In the genomic region with DNA sequence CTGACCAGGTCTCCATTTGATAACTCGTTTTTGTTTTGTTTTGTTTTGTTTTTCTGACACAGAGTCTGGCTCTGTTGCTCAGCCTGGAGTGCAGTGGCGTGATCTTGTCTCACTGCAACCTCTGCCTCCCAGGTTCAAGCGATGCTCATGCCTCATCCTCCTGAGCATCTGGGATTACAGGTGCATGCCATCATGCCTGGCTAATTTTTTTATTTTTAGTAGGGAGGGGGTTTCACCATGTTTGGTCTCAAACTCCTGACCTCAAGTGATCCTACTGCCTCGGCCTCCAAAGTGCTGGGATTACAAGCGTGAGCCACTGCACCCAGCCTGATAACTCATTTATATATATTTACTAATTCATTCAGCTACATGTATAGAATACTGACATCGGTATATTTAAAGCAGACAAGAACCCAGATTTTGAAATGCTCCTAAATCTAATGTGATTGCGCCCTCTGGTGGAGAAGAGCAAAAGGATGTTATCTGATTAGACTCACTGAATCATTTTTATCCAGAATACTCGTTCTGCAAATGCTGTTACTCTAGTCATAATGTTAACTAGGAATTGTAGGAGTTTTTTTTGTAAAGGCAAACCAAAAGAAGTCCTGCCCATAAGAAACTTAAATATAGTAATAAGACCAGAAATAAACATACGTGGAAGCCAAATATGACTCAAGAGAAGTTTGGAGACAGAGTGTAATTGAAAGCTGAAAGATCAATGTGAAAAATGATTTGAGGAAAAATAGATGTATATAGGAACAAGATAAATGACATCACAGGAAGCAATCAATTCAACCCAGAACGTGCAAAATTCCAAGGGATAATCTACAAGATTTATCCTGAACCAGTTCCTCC, we compare ENCODE assay signal across 8 cellular contexts. TPM values are rescaled to one million over a fixed set of nuclear protein-coding genes. Genes with fewer than 3 reads are reported as not detected.
DNase-seq lines count a peak whose midpoint lies in the region; ATAC-seq and TF ChIP-seq lines count a peak whose summit lies in the region.

No MANE protein-coding gene starts in this region.

- intact Hi-C loops in CD4-positive, alpha-beta memory T cell (cut with micrococcal nuclease), result loop anchor here (1.0 kb wide), 1 partner anchor 315 kb away; no protein-coding TSS in a partner anchor
- intact Hi-C loops in head of caudate nucleus (cut with DNase I), result no loop called here

- peaks cover 22% of the 10 kb centered on the region for H3K23me2 ChIP-seq in H9 (ENCODE audit: insufficient read length, low read depth, low read length, poor library complexity, severe bottlenecking)

- no peaks in the 10 kb centered on the region for H3K36me3 ChIP-seq in CD4-positive, alpha-beta memory T cell (ENCODE audit: insufficient read depth, low read length)

- H3K56ac ChIP-seq in H9 (ENCODE audit: insufficient read length, low read depth, low read length), result no peak overlapping the region

- H3K27ac ChIP-seq in CD4-positive, alpha-beta memory T cell (ENCODE audit: low read depth, low read length), result no peak overlapping the region
- H3K27ac ChIP-seq in H9 (ENCODE audit: insufficient read length, low read depth, low read length), result no peak overlapping the region

- no peak overlapping the region for H2AFZ ChIP-seq in H9 (ENCODE audit: low read length)

- peak; percentile 37 for ATAC-seq in activated T-helper 17 cell treated with anti-CD3 and anti-CD28 coated beads, Interleukin-2, amount 50 U/mL, for 72 hours (replicated peaks)
- ATAC-seq in GM19324 (IDR thresholded peaks at IDR 0.05; ENCODE audit: low FRiP score, unreplicated experiment) (no peak), GM18858 (IDR thresholded peaks at IDR 0.05; ENCODE audit: unreplicated experiment) (no peak)

- no peak overlapping the region for H3K23ac ChIP-seq in H9 (ENCODE audit: insufficient read length, low read depth, low read length)

- H3K4ac ChIP-seq in H9 (ENCODE audit: low read depth, low read length), result no peak overlapping the region

- TF ChIP-seq CTCF in H9 (conservative IDR thresholded peaks at IDR 0.05), result peak; percentile 91

- peaks cover 20% of the 10 kb centered on the region for H3K27me3 ChIP-seq in CD4-positive, alpha-beta memory T cell (ENCODE audit: insufficient read depth, low read length)
- H3K27me3 ChIP-seq in H9 (ENCODE audit: insufficient read depth, low read length), result peaks cover 27% of the 10 kb centered on the region

- no peak overlapping the region for H2BK20ac ChIP-seq in H9 (ENCODE audit: low read depth, low read length, poor library complexity, severe bottlenecking)

- H3K4me1 ChIP-seq in CD4-positive, alpha-beta memory T cell (ENCODE audit: insufficient read depth, low read length), result peaks cover 29% of the 10 kb centered on the region
- H3K4me1 ChIP-seq in H9 (ENCODE audit: insufficient read depth, low read length), result peaks cover 3% of the 10 kb centered on the region; the same call in 1 of the 2 replicates

- no peak overlapping the region for H4K5ac ChIP-seq in H9 (ENCODE audit: insufficient read length, low read depth, low read length)

- no peak overlapping the region for H3T11ph ChIP-seq in H9 (ENCODE audit: low read length)

- H2BK15ac ChIP-seq in H9 (ENCODE audit: low read depth, low read length), result no peak overlapping the region

- H2BK5ac ChIP-seq in H9 (ENCODE audit: insufficient read length, low read length), result no peak overlapping the region

- no peak overlapping the region for H3K4me2 ChIP-seq in H9 (ENCODE audit: insufficient read depth, insufficient read length, low read length)

- H3K9me3 ChIP-seq in CD4-positive, alpha-beta memory T cell (ENCODE audit: control insufficient read depth in 1 of 2, low read length in 2 of 2), result no peaks in the 10 kb centered on the region
- H3K9me3 ChIP-seq in H9 (ENCODE audit: control insufficient read depth, low read depth, low read length), result no peaks in the 10 kb centered on the region

- H3K79me1 ChIP-seq in H9 (ENCODE audit: insufficient read depth, low read depth, low read length, poor library complexity, severe bottlenecking), result no peaks in the 10 kb centered on the region

- H3K14ac ChIP-seq in H9 (ENCODE audit: insufficient read depth, low read length), result no peak overlapping the region

- no peaks in the 10 kb centered on the region for H3K9me3 Mint-ChIP-seq in CD4-positive, alpha-beta memory T cell
- H3K9me3 Mint-ChIP-seq in H9, result no peaks in the 10 kb centered on the region; a peak in 1 of 5 replicates
- H3K9me3 Mint-ChIP-seq in activated T-helper 17 cell treated with anti-CD3 and anti-CD28 coated beads, Interleukin-2, amount 50 U/mL, for 72 hours, result no peaks in the 10 kb centered on the region

- no peak overlapping the region for H3K4me3 Mint-ChIP-seq in CD4-positive, alpha-beta memory T cell
- H3K4me3 Mint-ChIP-seq in H9, result no peak overlapping the region
- H3K4me3 Mint-ChIP-seq in activated T-helper 17 cell treated with anti-CD3 and anti-CD28 coated beads, Interleukin-2, amount 50 U/mL, for 72 hours, result no peak overlapping the region

- H2BK120ac ChIP-seq in H9 (ENCODE audit: low read depth, low read length, poor library complexity, severe bottlenecking), result no peak overlapping the region

- H3K79me2 ChIP-seq in H9 (ENCODE audit: insufficient read depth, low read length), result no peaks in the 10 kb centered on the region

- POLR2A ChIA-PET in CD4-positive, alpha-beta memory T cell (lab: Charles Lee; ENCODE audit: partially characterized antibody), result interaction anchor here (0.5 to 1.0 kb wide), 2 partner anchors 1475 to 1669 kb away, joined by 3 read pairs; no protein-coding TSS in a partner anchor

- H3K18ac ChIP-seq in H9 (ENCODE audit: insufficient read length, low read depth, low read length), result no peak overlapping the region

- H3K27ac Mint-ChIP-seq in CD4-positive, alpha-beta memory T cell, result no peak overlapping the region
- H3K27ac Mint-ChIP-seq in H9, result no peak overlapping the region
- H3K27ac Mint-ChIP-seq in activated T-helper 17 cell treated with anti-CD3 and anti-CD28 coated beads, Interleukin-2, amount 50 U/mL, for 72 hours, result no peak overlapping the region

- no peak overlapping the region for H4K8ac ChIP-seq in H9 (replicated peaks; ENCODE audit: insufficient read length, low read depth, low read length)

- no peak overlapping the region for H3K4me3 ChIP-seq in CD4-positive, alpha-beta memory T cell (ENCODE audit: low read length in 2 of 2)

- H3K9ac ChIP-seq in H9 (ENCODE audit: extremely low read depth, insufficient read length, low read length), result no peak overlapping the region

- WGBS in H9 (ENCODE audit: extremely low coverage, insufficient read length, low lambda C conversion rate), result no CpG with 5 or more reads among the region's 10 CpGs

- DNase-seq in CD4-positive, alpha-beta memory T cell, result peak; percentile 51 to 61 (median 56)
- DNase-seq in H9, result no peak
- peak; percentile 79 for DNase-seq in NCI-H69 (lab: John Stamatoyannopoulos, UW)
- peak in 23 of 42 donors; percentile 35 to 89 (median 74) for DNase-seq in head of caudate nucleus
- peak; percentile 59 for DNase-seq in stimulated activated CD4-positive, alpha-beta T cell treated with anti-CD3 and anti-CD28 coated beads, Interleukin-15, amount 100 ng/mL, for 24 hours

- CTCF ChIA-PET in CD4-positive, alpha-beta memory T cell (lab: Charles Lee; ENCODE audit: partially characterized antibody), result interaction anchor here (0.6 to 10.7 kb wide), 26 partner anchors 10 to 1534 kb away, joined by 3 to 281 read pairs (median 4); no protein-coding TSS in a partner anchor

- H2BK12ac ChIP-seq in H9 (ENCODE audit: insufficient read length, low read depth, low read length), result no peak overlapping the region

- no peaks in the 10 kb centered on the region for H3K36me3 Mint-ChIP-seq in CD4-positive, alpha-beta memory T cell
- no peaks in the 10 kb centered on the region for H3K36me3 Mint-ChIP-seq in H9 (ENCODE audit: insufficient read depth in 1 of 3, low read depth in 3 of 3)
- no peaks in the 10 kb centered on the region for H3K36me3 Mint-ChIP-seq in activated T-helper 17 cell treated with anti-CD3 and anti-CD28 coated beads, Interleukin-2, amount 50 U/mL, for 72 hours (ENCODE audit: low read depth)

- H3K4me1 Mint-ChIP-seq in CD4-positive, alpha-beta memory T cell, result peaks cover 24 to 32% (median 29%) of the 10 kb centered on the region in 4 donors
- peaks cover 54 to 61% of the 10 kb centered on the region in 2 experiments for H3K4me1 Mint-ChIP-seq in H9
- peaks cover 18% of the 10 kb centered on the region for H3K4me1 Mint-ChIP-seq in activated T-helper 17 cell treated with anti-CD3 and anti-CD28 coated beads, Interleukin-2, amount 50 U/mL, for 72 hours

- no peak overlapping the region for H4K91ac ChIP-seq in H9 (ENCODE audit: insufficient read length, low read depth, low read length)

- H3K27me3 Mint-ChIP-seq in CD4-positive, alpha-beta memory T cell, result peaks cover 33 to 51% of the 10 kb centered on the region in 2 donors
- H3K27me3 Mint-ChIP-seq in H9 (ENCODE audit: low read depth), result peaks cover 46% of the 10 kb centered on the region
- H3K27me3 Mint-ChIP-seq in activated T-helper 17 cell treated with anti-CD3 and anti-CD28 coated beads, Interleukin-2, amount 50 U/mL, for 72 hours, result peaks cover 45% of the 10 kb centered on the region

- H4K20me1 ChIP-seq in H9 (ENCODE audit: control insufficient read depth, insufficient read depth, insufficient read length), result no peaks in the 10 kb centered on the region

- H2AK5ac ChIP-seq in H9 (ENCODE audit: insufficient read length, low read length), result no peak overlapping the region

RNA-seq across cellular contexts. Expression of gene COL12A1, which starts 5.3 kb away (rescaled TPM):
- not detected for total RNA-seq in CD4-positive, alpha-beta memory T cell
- not detected for polyA plus RNA-seq in CD4-positive, alpha-beta memory T cell
- total RNA-seq in H9 (2021), result 0.96 and 1.4 TPM in 2 replicates
- not detected for total RNA-seq in activated T-helper 17 cell treated with anti-CD3 and anti-CD28 coated beads, Interleukin-2, amount 50 U/mL, for 72 hours

RNA-seq across cellular contexts. Expression of gene COX7A2, which starts 32.5 kb away (rescaled TPM):
- 100 to 1,000 TPM; 188 to 201 TPM for total RNA-seq in CD4-positive, alpha-beta memory T cell
- polyA plus RNA-seq in CD4-positive, alpha-beta memory T cell, result 1,000 to 10,000 TPM in 1 of 2 donors, 100 to 1,000 TPM in 1; 809 to 1,007 TPM
- 508 and 516 TPM in 2 replicates for total RNA-seq in H9 (2021)
- 100 to 1,000 TPM; 260 to 372 TPM for total RNA-seq in activated T-helper 17 cell treated with anti-CD3 and anti-CD28 coated beads, Interleukin-2, amount 50 U/mL, for 72 hours
